ENCODE assay signal across 15 cellular contexts in the genomic region with DNA sequence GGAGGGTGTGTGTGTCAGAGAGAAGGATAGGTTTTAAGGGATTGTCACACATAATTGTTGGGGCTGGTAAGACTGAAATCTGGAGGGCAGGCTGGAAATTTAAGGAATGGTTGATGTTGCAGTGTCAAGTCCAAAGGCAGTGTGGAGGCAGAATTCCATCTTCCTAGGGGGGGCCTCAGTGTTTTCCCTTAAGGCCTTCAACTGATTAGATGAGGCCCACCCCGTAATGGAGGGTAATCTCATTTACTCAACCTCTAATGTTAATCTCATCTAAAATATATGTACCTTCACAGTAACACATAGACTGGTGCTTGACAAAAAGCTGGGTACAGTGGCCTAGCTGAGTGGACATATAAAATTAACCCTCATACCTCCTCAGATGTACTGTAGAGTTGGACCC. TPM values are rescaled to one million over a fixed set of nuclear protein-coding genes. Genes with fewer than 3 reads are reported as not detected.
DNase-seq lines count a peak whose midpoint lies in the region; ATAC-seq and TF ChIP-seq lines count a peak whose summit lies in the region.
"Had no signal": no experiment of that assay in that cellular context is flagged by ENCODE, and none has a peak within 500 bp of the region (broad histone marks: within the 10 kb centered on the region; RNA-seq: fewer than 3 reads in every experiment).

No MANE protein-coding gene starts in this region.

- H3K4me1 ChIP-seq in left ventricle myocardium inferior: peaks cover 23% of the 10 kb centered on the region
- peaks cover 15 to 28% (median 19%) of the 10 kb centered on the region in 3 donors for H3K4me1 ChIP-seq in skeletal muscle tissue (ENCODE audit: control insufficient read depth in 3 of 3, insufficient read depth in 3 of 3, low read length in 3 of 3)

- no peak for ATAC-seq in Right ventricle myocardium inferior
- ATAC-seq: GM12878 had no signal

- DNase-seq in left ventricle myocardium inferior (no peak), Right ventricle myocardium inferior (ENCODE audit: missing footprints) (no peak), glutamatergic neuron (no peak), cerebellar cortex (ENCODE audit: low spot score) (no peak), NCI-H510A (lab: John Stamatoyannopoulos, UW) (no peak)
- no peak for DNase-seq in stimulated activated CD4-positive, alpha-beta T cell treated with anti-CD3 and anti-CD28 coated beads, Interleukin-12 subunit alpha, Interleukin-12 subunit beta, amount 100 ng/mL, for 4 hours
- DNase-seq: ACHN; CD4-positive, alpha-beta memory T cell; DMS79; HCEC 1CT; KBM-7 had no signal

- peak overlapping the region; percentile 87 for H3K27ac Mint-ChIP-seq in glutamatergic neuron (ENCODE audit: unreplicated experiment)
- H3K27ac Mint-ChIP-seq: B cell had no signal

- H3K4me3 ChIP-seq in left ventricle myocardium inferior (no peak overlapping the region), skeletal muscle tissue (ENCODE audit: low read length in 3 of 3) (no peak overlapping the region)
- H3K4me3 ChIP-seq: GM12878 had no signal

- H3K36me3 Mint-ChIP-seq in glutamatergic neuron (ENCODE audit: unreplicated experiment): no peaks in the 10 kb centered on the region

- no peaks in the 10 kb centered on the region for H3K27me3 Mint-ChIP-seq in glutamatergic neuron (ENCODE audit: unreplicated experiment)
- H3K27me3 Mint-ChIP-seq: B cell had no signal

- H3K27me3 ChIP-seq in left ventricle myocardium inferior (ENCODE audit: low read depth): no peaks in the 10 kb centered on the region
- no peaks in the 10 kb centered on the region for H3K27me3 ChIP-seq in skeletal muscle tissue (ENCODE audit: control insufficient read depth in 3 of 3, insufficient read depth in 3 of 3, low read length in 3 of 3)

- H3K9me3 ChIP-seq in left ventricle myocardium inferior (replicated peaks) (no peaks in the 10 kb centered on the region), skeletal muscle tissue (ENCODE audit: control insufficient read depth in 3 of 3, low read length in 3 of 3) (no peaks in the 10 kb centered on the region)

- H3K27ac ChIP-seq in left ventricle myocardium inferior (replicated peaks) (peak overlapping the region; percentile 85), skeletal muscle tissue (ENCODE audit: low read depth, low read length) (peak overlapping the region; percentile 96)
- H3K27ac ChIP-seq: HL-60 had no signal

- peaks cover 10% of the 10 kb centered on the region for H3K9me3 Mint-ChIP-seq in glutamatergic neuron (ENCODE audit: unreplicated experiment)

- no peak overlapping the region for H3K9ac ChIP-seq in skeletal muscle tissue (ENCODE audit: low read depth in 1 of 3, low read length in 3 of 3)

- intact Hi-C loops in left ventricle myocardium inferior (cut with micrococcal nuclease) (no loop called here), Right ventricle myocardium inferior (cut with DNase I) (no loop called here)

- no peak for TF ChIP-seq CTCF in left ventricle myocardium inferior (IDR thresholded peaks at IDR 0.05; ENCODE audit: borderline replicate concordance)
- no peak for TF ChIP-seq CTCF in glutamatergic neuron (IDR thresholded peaks at IDR 0.05; ENCODE audit: partially characterized antibody, unreplicated experiment)

- H3K36me3 ChIP-seq in left ventricle myocardium inferior (no peaks in the 10 kb centered on the region), skeletal muscle tissue (ENCODE audit: control insufficient read depth in 3 of 3, insufficient read depth in 3 of 3, low read length in 3 of 3) (no peaks in the 10 kb centered on the region)

- H3K4me1 Mint-ChIP-seq in glutamatergic neuron (ENCODE audit: low read depth, unreplicated experiment): peaks cover 25% of the 10 kb centered on the region
- H3K4me1 Mint-ChIP-seq: B cell; CD4-positive, alpha-beta memory T cell had no signal

- peak overlapping the region; percentile 74 for H3K4me3 Mint-ChIP-seq in glutamatergic neuron (ENCODE audit: unreplicated experiment)
- H3K4me3 Mint-ChIP-seq: B cell; CD4-positive, alpha-beta memory T cell had no signal

RNA-seq across cellular contexts. Expression of a gene that starts 30.9 kb away (rescaled TPM):
- 18.0 TPM for total RNA-seq in left ventricle myocardium inferior
- total RNA-seq in Right ventricle myocardium inferior: 15.8 TPM
- total RNA-seq in glutamatergic neuron (ENCODE audit: unreplicated experiment): 8.1 TPM
- 11.0 TPM for total RNA-seq in skeletal muscle tissue

RNA-seq across cellular contexts. Expression of a gene that starts 33.4 kb away (rescaled TPM):
- total RNA-seq in left ventricle myocardium inferior: 8.2 TPM
- 4.3 TPM for total RNA-seq in Right ventricle myocardium inferior
- total RNA-seq in glutamatergic neuron (ENCODE audit: unreplicated experiment): 129 TPM
- total RNA-seq in skeletal muscle tissue: 24.0 TPM
